ENCODE assay signal across 10 cellular contexts in genomic region chr11:67561971-67562560, GRCh38. TPM values are rescaled to one million over a fixed set of nuclear protein-coding genes. Genes with fewer than 3 reads are reported as not detected.
DNase-seq lines count a peak whose midpoint lies in the region; ATAC-seq and FAIRE-seq lines count a peak whose summit lies in the region.
"Had no signal": no experiment of that assay in that cellular context is flagged by ENCODE, and none has a peak within 500 bp of the region (broad histone marks: within the 10 kb centered on the region; RNA-seq: fewer than 3 reads in every experiment).

No MANE protein-coding gene starts in this region.

- DNase-seq in activated CD4-positive, alpha-beta T cell treated with anti-CD3 and anti-CD28 coated beads for 36 hours, result no peak
- no peak for DNase-seq in activated CD4-positive, alpha-beta T cell treated with anti-CD3 and anti-CD28 coated beads, Interleukin-2, amount 50 U/mL, for 4 hours
- peak; percentile 64 for DNase-seq in RCC 7860 (ENCODE audit: low spot score)
- no peak for DNase-seq in stimulated activated naive B cell treated with anti-CD40 and anti-IgM and Interleukin-4, amounts not matched to agents 10 μg/mL and 1 μg/mL and 100 μg/mL, for 72 hours
- DNase-seq in HuH-7 (ENCODE audit: low spot score), result no peak
- DNase-seq in RPMI8226, result no peak
- DNase-seq in DMS153 (lab: John Stamatoyannopoulos, UW), result no peak
- DNase-seq: hypothalamus had no signal

- H3K4me1 Mint-ChIP-seq in activated CD4-positive, alpha-beta T cell treated with anti-CD3 and anti-CD28 coated beads for 36 hours, result peaks cover 8% of the 10 kb centered on the region
- H3K4me1 Mint-ChIP-seq in stimulated activated naive B cell treated with anti-CD40 and anti-IgM and Interleukin-4, amounts not matched to agents 10 μg/mL and 1 μg/mL and 100 μg/mL, for 72 hours, result peaks cover 5 to 7% of the 10 kb centered on the region in 2 donors

- peak; percentile 51 for FAIRE-seq in RCC 7860 (lab: Jason Lieb, UNC)
- FAIRE-seq: A204.1 had no signal

- intact Hi-C loops in activated CD4-positive, alpha-beta T cell treated with anti-CD3 and anti-CD28 coated beads for 36 hours (cut with DNase I, micrococcal nuclease), result no loop called here

- ATAC-seq in activated CD4-positive, alpha-beta T cell treated with anti-CD3 and anti-CD28 coated beads for 36 hours, result peak; percentile 74
- ATAC-seq in HG02870 (IDR thresholded peaks at IDR 0.05; ENCODE audit: unreplicated experiment), result peak; percentile 53
- ATAC-seq in stimulated activated naive B cell treated with anti-CD40 and anti-IgM and Interleukin-4, amounts not matched to agents 10 μg/mL and 1 μg/mL and 100 μg/mL, for 72 hours (replicated peaks), result peak; percentile 48 to 82

- no peaks in the 10 kb centered on the region for H3K9me3 Mint-ChIP-seq in activated CD4-positive, alpha-beta T cell treated with anti-CD3 and anti-CD28 coated beads for 36 hours (ENCODE audit: low read depth)
- no peaks in the 10 kb centered on the region for H3K9me3 Mint-ChIP-seq in stimulated activated naive B cell treated with anti-CD40 and anti-IgM and Interleukin-4, amounts not matched to agents 10 μg/mL and 1 μg/mL and 100 μg/mL, for 72 hours

- H3K27ac Mint-ChIP-seq in activated CD4-positive, alpha-beta T cell treated with anti-CD3 and anti-CD28 coated beads for 36 hours, result no peak overlapping the region
- H3K27ac Mint-ChIP-seq in stimulated activated naive B cell treated with anti-CD40 and anti-IgM and Interleukin-4, amounts not matched to agents 10 μg/mL and 1 μg/mL and 100 μg/mL, for 72 hours, result peak overlapping the region; percentile 67

- POLR2A ChIA-PET in activated CD4-positive, alpha-beta T cell treated with anti-CD3 and anti-CD28 coated beads for 36 hours (lab: Charles Lee), result interaction anchor here (0.6 kb wide), 1 partner anchor 427 kb away, joined by 6 read pairs; no protein-coding TSS in a partner anchor

- no peak overlapping the region for H3K4me3 Mint-ChIP-seq in activated CD4-positive, alpha-beta T cell treated with anti-CD3 and anti-CD28 coated beads for 36 hours
- H3K4me3 Mint-ChIP-seq in stimulated activated naive B cell treated with anti-CD40 and anti-IgM and Interleukin-4, amounts not matched to agents 10 μg/mL and 1 μg/mL and 100 μg/mL, for 72 hours, result peak overlapping the region in 1 of 2 donors; percentile 17

- no peaks in the 10 kb centered on the region for H3K36me3 Mint-ChIP-seq in activated CD4-positive, alpha-beta T cell treated with anti-CD3 and anti-CD28 coated beads for 36 hours (ENCODE audit: low read depth)
- no peaks in the 10 kb centered on the region for H3K36me3 Mint-ChIP-seq in stimulated activated naive B cell treated with anti-CD40 and anti-IgM and Interleukin-4, amounts not matched to agents 10 μg/mL and 1 μg/mL and 100 μg/mL, for 72 hours

- CTCF ChIA-PET in activated CD4-positive, alpha-beta T cell treated with anti-CD3 and anti-CD28 coated beads for 36 hours (lab: Charles Lee), result no interaction called here

- H3K27me3 Mint-ChIP-seq in activated CD4-positive, alpha-beta T cell treated with anti-CD3 and anti-CD28 coated beads for 36 hours, result no peaks in the 10 kb centered on the region
- peaks cover 4 to 28% of the 10 kb centered on the region in 2 donors for H3K27me3 Mint-ChIP-seq in stimulated activated naive B cell treated with anti-CD40 and anti-IgM and Interleukin-4, amounts not matched to agents 10 μg/mL and 1 μg/mL and 100 μg/mL, for 72 hours

RNA-seq across cellular contexts. Expression of gene GSTP1, which starts 21.5 kb away (rescaled TPM):
- 100 to 1,000 TPM; 376 to 463 TPM for total RNA-seq in activated CD4-positive, alpha-beta T cell treated with anti-CD3 and anti-CD28 coated beads for 36 hours

RNA-seq across cellular contexts. Expression of gene CABP2, which starts 38.8 kb away (rescaled TPM):
- not detected for total RNA-seq in activated CD4-positive, alpha-beta T cell treated with anti-CD3 and anti-CD28 coated beads for 36 hours

RNA-seq across cellular contexts. Expression of gene NDUFV1, which starts 44.7 kb away (rescaled TPM):
- total RNA-seq in activated CD4-positive, alpha-beta T cell treated with anti-CD3 and anti-CD28 coated beads for 36 hours, result 100 to 1,000 TPM; 253 to 287 TPM

RNA-seq across cellular contexts. Expression of gene CDK2AP2, which starts 54.1 kb away (rescaled TPM):
- total RNA-seq in activated CD4-positive, alpha-beta T cell treated with anti-CD3 and anti-CD28 coated beads for 36 hours, result 10 to 100 TPM; 64.1 to 68.7 TPM

RNA-seq across cellular contexts. Expression of gene PITPNM1, which starts 56.9 kb away (rescaled TPM):
- 100 to 1,000 TPM in 1 of 2 experiments, 10 to 100 TPM in 1; 94.5 to 100 TPM for total RNA-seq in activated CD4-positive, alpha-beta T cell treated with anti-CD3 and anti-CD28 coated beads for 36 hours
